ENCODE assay signal across 1 cellular context in the genomic region with DNA sequence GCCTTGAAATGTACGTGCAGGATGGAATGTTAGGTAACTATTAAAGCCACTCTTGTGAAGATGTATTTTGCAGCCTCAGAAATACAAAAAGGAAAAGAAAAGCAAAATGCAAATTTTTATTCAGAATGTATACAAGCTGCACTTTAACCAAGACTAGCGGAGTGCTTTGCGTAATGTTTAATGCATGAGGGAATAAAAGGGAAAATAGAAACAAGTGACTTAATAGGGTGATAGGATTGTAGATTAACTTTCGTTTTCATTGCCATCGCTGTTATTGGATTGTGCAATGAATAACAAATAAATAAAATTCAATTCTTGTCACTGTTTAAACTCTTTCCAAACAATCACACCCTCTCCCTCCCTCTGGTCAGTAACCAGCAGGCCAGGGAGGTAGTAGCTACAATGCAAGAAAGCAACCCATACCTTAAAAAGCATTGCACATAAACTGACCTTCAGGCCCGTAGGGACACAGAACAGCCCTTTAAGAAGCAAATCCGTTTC.
TF ChIP-seq lines count a peak whose summit lies in the region.

No MANE protein-coding gene starts in this region.

TF ChIP-seq in H1, 55 proteins besides CTCF, POLR2A, EP300 and RAD21:
- TF ChIP-seq TAF7 (optimal IDR thresholded peaks at IDR 0.05; ENCODE audit: borderline replicate concordance, low read depth, low read length) (no peak), POU5F1 (IDR thresholded peaks at IDR 0.05; ENCODE audit: low read depth, low read length) (no peak), NRF1 (IDR thresholded peaks at IDR 0.05; ENCODE audit: low read depth, low read length) (no peak), CHD7 (IDR thresholded peaks at IDR 0.05; ENCODE audit: insufficient replicate concordance, low read length) (no peak), ATF3 (IDR thresholded peaks at IDR 0.05; ENCODE audit: insufficient read depth, low read depth, low read length) (no peak), SP1 (IDR thresholded peaks at IDR 0.05; ENCODE audit: low read depth, low read length) (no peak), EZH2 (IDR thresholded peaks at IDR 0.05; ENCODE audit: low read depth, low read length, severe bottlenecking) (no peak), ATF2 (IDR thresholded peaks at IDR 0.05; ENCODE audit: low read length) (no peak), CHD1 (IDR thresholded peaks at IDR 0.05; ENCODE audit: low read depth, low read length) (no peak), TBP (IDR thresholded peaks at IDR 0.05; ENCODE audit: low read depth, low read length) (no peak), PHF8 (conservative IDR thresholded peaks at IDR 0.05; ENCODE audit: low read depth, low read length) (no peak), RBBP5 (IDR thresholded peaks at IDR 0.05; ENCODE audit: borderline replicate concordance, low read depth, low read length) (no peak), KDM1A (IDR thresholded peaks at IDR 0.05; ENCODE audit: borderline replicate concordance, low read length) (no peak), JUND (IDR thresholded peaks at IDR 0.05; ENCODE audit: low read length) (no peak), SIX5 (IDR thresholded peaks at IDR 0.05; ENCODE audit: low read depth, low read length) (no peak), RNF2 (IDR thresholded peaks at IDR 0.05; ENCODE audit: borderline replicate concordance, low read depth, low read length, missing control alignments, poor library complexity, severe bottlenecking) (no peak), CHD2 (IDR thresholded peaks at IDR 0.05; ENCODE audit: low read length) (no peak), SP4 (IDR thresholded peaks at IDR 0.05; ENCODE audit: low read length) (no peak), SAP30 (IDR thresholded peaks at IDR 0.05; ENCODE audit: insufficient read depth, insufficient replicate concordance, low read length) (no peak), KDM5A (IDR thresholded peaks at IDR 0.05; ENCODE audit: low read length) (no peak)
